In genomic region chr7:129401228-129401967, GRCh38 we compare ENCODE assay signal across 9 cellular contexts. TPM values are rescaled to one million over a fixed set of nuclear protein-coding genes. Genes with fewer than 3 reads are reported as not detected.
A peak's percentile ranks its signal among the peaks of the same experiment; 100 is the strongest.
DNase-seq lines count a peak whose midpoint lies in the region; ATAC-seq and TF ChIP-seq lines count a peak whose summit lies in the region.
"Had no signal": no experiment of that assay in that cellular context is flagged by ENCODE, and none has a peak within 500 bp of the region (broad histone marks: within the 10 kb centered on the region; RNA-seq: fewer than 3 reads in every experiment).

No MANE protein-coding gene starts in this region.

- TF ChIP-seq CTCF in NB4 (IDR thresholded peaks at IDR 0.05; ENCODE audit: low read depth, low read length) = no peak
- no peak for TF ChIP-seq CTCF in choroid plexus epithelial cell (conservative IDR thresholded peaks at IDR 0.05; ENCODE audit: low read depth, low read length)
- no peak for TF ChIP-seq CTCF in gastrocnemius medialis (IDR thresholded peaks at IDR 0.05 in 4 of 5, conservative IDR thresholded peaks at IDR 0.05 in 1 of 5)

- peak overlapping the region; percentile 50 to 76 (median 71) for H3K27ac ChIP-seq in gastrocnemius medialis
- H3K27ac ChIP-seq: parathyroid adenoma had no signal

- peaks cover 0 to 15% of the 10 kb centered on the region in 2 donors for H3K36me3 ChIP-seq in gastrocnemius medialis

- no peaks in the 10 kb centered on the region for H3K27me3 ChIP-seq in gastrocnemius medialis

- no peak overlapping the region for H3K4me3 ChIP-seq in NB4 (ENCODE audit: low read depth, low read length)
- H3K4me3 ChIP-seq in choroid plexus epithelial cell (ENCODE audit: low read depth, low read length) = no peak overlapping the region
- no peak overlapping the region for H3K4me3 ChIP-seq in gastrocnemius medialis

- peak; percentile 17 for TF ChIP-seq POLR2A in NB4 (IDR thresholded peaks at IDR 0.05; ENCODE audit: extremely low read depth, insufficient read length)
- TF ChIP-seq POLR2A in gastrocnemius medialis (IDR thresholded peaks at IDR 0.05) = no peak

- intact Hi-C loops in gastrocnemius medialis (cut with DNase I; ENCODE audit: low total_unique reads) = loop anchor here (5.0 kb wide), 1 partner anchor 34 kb away; no protein-coding TSS in a partner anchor

- DNase-seq in NB4 (ENCODE audit: low read depth) (peak; percentile 96), choroid plexus epithelial cell (ENCODE audit: low read depth) (peak; percentile 10), gastrocnemius medialis (no peak), NCI-H524 treated with DMSO at 0.1 percent for 48 hours (lab: John Stamatoyannopoulos, UW) (no peak), NCI-H82 treated with DMSO at 0.1 percent for 48 hours (lab: John Stamatoyannopoulos, UW; ENCODE audit: unreplicated experiment) (no peak)
- DNase-seq: GOT3 had no signal

- ATAC-seq in GM18861 (IDR thresholded peaks at IDR 0.05; ENCODE audit: unreplicated experiment) (peak; percentile 20), gastrocnemius medialis (peak; percentile 59 to 88), HG03139 (IDR thresholded peaks at IDR 0.05; ENCODE audit: unreplicated experiment) (no peak)

- in situ Hi-C loops in gastrocnemius medialis (cut with MboI; ENCODE audit: low sequenced_read_pairs in 4 of 4) = no loop called here

- H3K9me3 ChIP-seq in gastrocnemius medialis = no peaks in the 10 kb centered on the region

- H3K4me1 ChIP-seq in gastrocnemius medialis = peaks cover 15 to 38% of the 10 kb centered on the region in 2 donors
- H3K4me1 ChIP-seq: parathyroid adenoma had no signal

RNA-seq across cellular contexts. Expression of gene STRIP2, which starts 32.8 kb away (rescaled TPM):
- total RNA-seq in gastrocnemius medialis = 10 to 100 TPM; 14.3 to 43.9 (median 24.7) TPM

Comparison
In these comparisons a context has a peak if more than half of its experiments do, and no peak if none do; other contexts are left out.
1. DNase-seq: peak in NB4 (single experiment) and choroid plexus epithelial cell (single experiment); none in gastrocnemius medialis (0 of 2), NCI-H524 treated with DMSO at 0.1 percent for 48 hours (single experiment) and NCI-H82 treated with DMSO at 0.1 percent for 48 hours (single experiment).